In genomic region chr11:69939551-69940245, GRCh38 we compare ENCODE assay signal across 14 cellular contexts.
A peak's percentile ranks its signal among the peaks of the same experiment; 100 is the strongest.
DNase-seq lines count a peak whose midpoint lies in the region; ATAC-seq, FAIRE-seq and TF ChIP-seq lines count a peak whose summit lies in the region.
"Had no signal": no experiment of that assay in that cellular context is flagged by ENCODE, and none has a peak within 500 bp of the region (broad histone marks: within the 10 kb centered on the region; RNA-seq: fewer than 3 reads in every experiment).

No MANE protein-coding gene starts in this region.

- H3K4me2 ChIP-seq in K562 (ENCODE audit: insufficient read depth, low read length), result no peak overlapping the region

- H3K4me3 ChIP-seq in K562 (no peak overlapping the region), rectal smooth muscle tissue (ENCODE audit: low read length) (no peak overlapping the region)
- no peak overlapping the region for H3K4me3 ChIP-seq in CD8-positive, alpha-beta memory T cell (ENCODE audit: low read length)

- H3K36me3 ChIP-seq in K562 (ENCODE audit: control insufficient read depth, insufficient read depth, low read length) (no peaks in the 10 kb centered on the region), rectal smooth muscle tissue (ENCODE audit: control insufficient read depth, insufficient read depth, low read length) (no peaks in the 10 kb centered on the region)
- no peaks in the 10 kb centered on the region for H3K36me3 ChIP-seq in CD8-positive, alpha-beta memory T cell (ENCODE audit: insufficient read depth, low read length)

- H3K4me1 ChIP-seq in K562 (replicated peaks in 1 of 2; ENCODE audit: control insufficient read depth in 2 of 2, insufficient read depth in 2 of 2, low read length in 2 of 2), result peaks cover 2 to 32% of the 10 kb centered on the region in 2 experiments; a peak in 4 of 5 replicates
- no peaks in the 10 kb centered on the region for H3K4me1 ChIP-seq in rectal smooth muscle tissue (ENCODE audit: control insufficient read depth, insufficient read depth, low read length)
- H3K4me1 ChIP-seq in CD8-positive, alpha-beta memory T cell (ENCODE audit: insufficient read depth, low read length), result no peaks in the 10 kb centered on the region

- H3K27ac ChIP-seq in K562 (ENCODE audit: extremely low read depth, low read depth, low read length), result no peak overlapping the region
- peak overlapping the region; percentile 15 for H3K27ac ChIP-seq in rectal smooth muscle tissue (ENCODE audit: low read depth, low read length)
- no peak overlapping the region for H3K27ac ChIP-seq in CD8-positive, alpha-beta memory T cell (ENCODE audit: low read depth, low read length)

- H3K4me1 Mint-ChIP-seq in CD8-positive, alpha-beta memory T cell, result no peaks in the 10 kb centered on the region

- H3K27me3 ChIP-seq in K562 (ENCODE audit: control insufficient read depth in 2 of 2, insufficient read depth in 2 of 2, low read length in 2 of 2) (peaks cover 6 to 45% of the 10 kb centered on the region in 2 experiments), rectal smooth muscle tissue (ENCODE audit: control insufficient read depth, insufficient read depth, low read length) (peaks cover 6% of the 10 kb centered on the region)
- H3K27me3 ChIP-seq in CD8-positive, alpha-beta memory T cell (ENCODE audit: insufficient read depth, low read length, poor library complexity, severe bottlenecking), result peaks cover 4% of the 10 kb centered on the region

- no peak overlapping the region for H3K27ac Mint-ChIP-seq in CD8-positive, alpha-beta memory T cell
- H3K27ac Mint-ChIP-seq: effector memory CD8-positive, alpha-beta T cell had no signal

- in situ Hi-C loops in K562 (cut with MboI), result no loop called here

- H3K9me1 ChIP-seq in K562 (ENCODE audit: control insufficient read depth, insufficient read depth, low read length), result no peaks in the 10 kb centered on the region

- WGBS in K562 (ENCODE audit: insufficient coverage, low coverage, missing lambda C conversion rate), result 15% methylated on average over 28 of the region's 28 CpGs

- H3K9me3 Mint-ChIP-seq in CD8-positive, alpha-beta memory T cell, result peaks cover 0 to 5% (median 3%) of the 10 kb centered on the region in 5 donors
- H3K9me3 Mint-ChIP-seq: effector memory CD8-positive, alpha-beta T cell had no signal

- no peak for TF ChIP-seq POLR2A in K562 (conservative IDR thresholded peaks at IDR 0.05)

- H3K36me3 Mint-ChIP-seq in CD8-positive, alpha-beta memory T cell, result no peaks in the 10 kb centered on the region

- intact Hi-C loops in K562 (cut with micrococcal nuclease), result no loop called here

- H3K9me3 ChIP-seq in K562 (replicated peaks; ENCODE audit: control insufficient read depth, insufficient read depth, low read depth, low read length), result no peaks in the 10 kb centered on the region; the same call in 1 of the 2 replicates
- H3K9me3 ChIP-seq in CD8-positive, alpha-beta memory T cell (ENCODE audit: low read length), result no peaks in the 10 kb centered on the region

- POLR2A ChIA-PET in K562 (lab: Yijun Ruan, JAX), result interaction anchor here (0.8 to 1.3 kb wide), 2 partner anchors 9 to 11 kb away, joined by 4 to 5 read pairs; no protein-coding TSS in a partner anchor
- POLR2A ChIA-PET in CD8-positive, alpha-beta memory T cell (lab: Charles Lee), result no interaction called here

- peak; percentile 15 for FAIRE-seq in K562 (lab: Jason Lieb, UNC)
- FAIRE-seq: islet of Langerhans had no signal

- H3K9ac ChIP-seq in K562 (ENCODE audit: insufficient read depth in 1 of 2, low read depth in 2 of 2, low read length in 2 of 2) (peak overlapping the region in 1 of 2 experiments; percentile 37; a peak in 1 of 4 replicates), rectal smooth muscle tissue (ENCODE audit: low read length) (no peak overlapping the region)

- no TSS peak for BruUV-seq in K562 (replicated peaks; lab: Mats Ljungman, UMichigan)

- ATAC-seq in K562 (no peak; the same call in 2 of the 3 replicates), HG03439 (IDR thresholded peaks at IDR 0.05; ENCODE audit: unreplicated experiment) (no peak), GM21515 (IDR thresholded peaks at IDR 0.05; ENCODE audit: unreplicated experiment) (no peak), GM18867 (IDR thresholded peaks at IDR 0.05; ENCODE audit: unreplicated experiment) (no peak)
- ATAC-seq: effector memory CD8-positive, alpha-beta T cell had no signal

- no peaks in the 10 kb centered on the region for H3K79me2 ChIP-seq in K562 (ENCODE audit: control insufficient read depth, insufficient read depth, low read length)

- H3K4me3 Mint-ChIP-seq in CD8-positive, alpha-beta memory T cell, result no peak overlapping the region
- H3K4me3 Mint-ChIP-seq: effector memory CD8-positive, alpha-beta T cell had no signal

- CTCF ChIA-PET in K562 (lab: Yijun Ruan, JAX; ENCODE audit: low intra/inter-chr PET ratio), result interaction anchor here (0.6 kb wide), 1 partner anchor 144 kb away, joined by 4 read pairs; no protein-coding TSS in a partner anchor
- CTCF ChIA-PET in CD8-positive, alpha-beta memory T cell (lab: Charles Lee), result no interaction called here

- TF ChIP-seq RAD21 in K562 (CRISPR knock-in tag; conservative IDR thresholded peaks at IDR 0.05 in 1 of 2, IDR thresholded peaks at IDR 0.05 in 1 of 2), result no peak

- H4K20me1 ChIP-seq in K562 (replicated peaks; ENCODE audit: control insufficient read depth, insufficient read depth, low read length), result no peaks in the 10 kb centered on the region

- peaks cover 4 to 30% of the 10 kb centered on the region in 2 donors for H3K27me3 Mint-ChIP-seq in CD8-positive, alpha-beta memory T cell

- no peak for TF ChIP-seq CTCF in K562 (IDR thresholded peaks at IDR 0.05 in 2 of 3, conservative IDR thresholded peaks at IDR 0.05 in 1 of 3; ENCODE audit: insufficient read depth in 2 of 3, low read depth in 1 of 3, low read length in 3 of 3)

- TF ChIP-seq EP300 in K562 (IDR thresholded peaks at IDR 0.05; ENCODE audit: low read length), result no peak

- H2AFZ ChIP-seq in K562 (ENCODE audit: low read depth, low read length), result no peak overlapping the region

- peak; percentile 68 for DNase-seq in AG08396 (ENCODE audit: low spot score)
- DNase-seq in K562 (ENCODE audit: extremely low read depth in 1 of 4, low spot score in 3 of 4), result no peak
- peak; percentile 71 for DNase-seq in islet precursor cell
- DNase-seq in CD8-positive, alpha-beta memory T cell, result no peak
- DNase-seq: ACHN; activated effector memory CD4-positive, alpha-beta T cell treated with Interleukin-2 at 50 U/mL for 16 hours; effector memory CD8-positive, alpha-beta T cell; Karpas-422; NCI-H2227 treated with DMSO at 0.1 percent for 48 hours had no signal

TF ChIP-seq in K562, 482 proteins besides CTCF, POLR2A, EP300 and RAD21:
- TF ChIP-seq NEUROD1 (IDR thresholded peaks at IDR 0.05; ENCODE audit: borderline replicate concordance, low read depth, low read length, partially characterized antibody), result no peak
- peak; percentile 95 for TF ChIP-seq FOXJ2 (tag; IDR thresholded peaks at IDR 0.05)
- TF ChIP-seq CTBP1 (IDR thresholded peaks at IDR 0.05; ENCODE audit: borderline replicate concordance), result 0 out of 2 replicates have a peak, but pooled peaks have one; percentile 21
- no peak for TF ChIP-seq ZNF75A (CRISPR knock-in tag; IDR thresholded peaks at IDR 0.05)
- peak; percentile 68 for TF ChIP-seq RFX1 (IDR thresholded peaks at IDR 0.05)

Comparison
In these comparisons a context has a peak if more than half of its experiments do, and no peak if none do; other contexts are left out.
1. DNase-seq: peak in AG08396 (single experiment) and islet precursor cell (single experiment); none in K562 (0 of 4) and CD8-positive, alpha-beta memory T cell (0 of 5).